In genomic region chr20:23141450-23142161, GRCh38 we compare ENCODE assay signal across 2 cellular contexts.
TF ChIP-seq lines count a peak whose summit lies in the region.

No MANE protein-coding gene starts in this region.

TF ChIP-seq in HCT116, 20 proteins besides CTCF, POLR2A, EP300 and RAD21:
- no peak for TF ChIP-seq ELF1 (IDR thresholded peaks at IDR 0.05; ENCODE audit: borderline replicate concordance, low read depth)
- TF ChIP-seq EZH2phosphoT487 (IDR thresholded peaks at IDR 0.05; ENCODE audit: borderline replicate concordance), result no peak
- TF ChIP-seq ZBTB33 (IDR thresholded peaks at IDR 0.05; ENCODE audit: extremely low read depth, insufficient replicate concordance, low read length), result no peak
- no peak for TF ChIP-seq ZNF274 (IDR thresholded peaks at IDR 0.05; ENCODE audit: low read depth, low read length)
- TF ChIP-seq SIN3A (IDR thresholded peaks at IDR 0.05; ENCODE audit: low read depth), result no peak
- peak; percentile 28 for TF ChIP-seq TCF7L2 (IDR thresholded peaks at IDR 0.05; ENCODE audit: borderline replicate concordance, extremely low read depth, insufficient read depth, insufficient read length)
- TF ChIP-seq CBX3 (IDR thresholded peaks at IDR 0.05; ENCODE audit: low read depth), result no peak

TF ChIP-seq in GM12878, 131 proteins besides CTCF, POLR2A, EP300 and RAD21:
- no peak for TF ChIP-seq MTA3 (IDR thresholded peaks at IDR 0.05; ENCODE audit: borderline replicate concordance, low read length)
- no peak for TF ChIP-seq PAX8 (IDR thresholded peaks at IDR 0.05)
- TF ChIP-seq NFIC (IDR thresholded peaks at IDR 0.05; ENCODE audit: low read depth, low read length), result no peak
- TF ChIP-seq RCOR1 (conservative IDR thresholded peaks at IDR 0.05; ENCODE audit: low read depth, low read length), result no peak
- TF ChIP-seq, protein P1, sequence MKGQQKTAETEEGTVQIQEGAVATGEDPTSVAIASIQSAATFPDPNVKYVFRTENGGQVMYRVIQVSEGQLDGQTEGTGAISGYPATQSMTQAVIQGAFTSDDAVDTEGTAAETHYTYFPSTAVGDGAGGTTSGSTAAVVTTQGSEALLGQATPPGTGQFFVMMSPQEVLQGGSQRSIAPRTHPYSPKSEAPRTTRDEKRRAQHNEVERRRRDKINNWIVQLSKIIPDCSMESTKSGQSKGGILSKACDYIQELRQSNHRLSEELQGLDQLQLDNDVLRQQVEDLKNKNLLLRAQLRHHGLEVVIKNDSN (IDR thresholded peaks at IDR 0.05; ENCODE audit: borderline replicate concordance, extremely low read length, insufficient read depth, low read depth, low read length), result no peak
- TF ChIP-seq, protein P2, sequence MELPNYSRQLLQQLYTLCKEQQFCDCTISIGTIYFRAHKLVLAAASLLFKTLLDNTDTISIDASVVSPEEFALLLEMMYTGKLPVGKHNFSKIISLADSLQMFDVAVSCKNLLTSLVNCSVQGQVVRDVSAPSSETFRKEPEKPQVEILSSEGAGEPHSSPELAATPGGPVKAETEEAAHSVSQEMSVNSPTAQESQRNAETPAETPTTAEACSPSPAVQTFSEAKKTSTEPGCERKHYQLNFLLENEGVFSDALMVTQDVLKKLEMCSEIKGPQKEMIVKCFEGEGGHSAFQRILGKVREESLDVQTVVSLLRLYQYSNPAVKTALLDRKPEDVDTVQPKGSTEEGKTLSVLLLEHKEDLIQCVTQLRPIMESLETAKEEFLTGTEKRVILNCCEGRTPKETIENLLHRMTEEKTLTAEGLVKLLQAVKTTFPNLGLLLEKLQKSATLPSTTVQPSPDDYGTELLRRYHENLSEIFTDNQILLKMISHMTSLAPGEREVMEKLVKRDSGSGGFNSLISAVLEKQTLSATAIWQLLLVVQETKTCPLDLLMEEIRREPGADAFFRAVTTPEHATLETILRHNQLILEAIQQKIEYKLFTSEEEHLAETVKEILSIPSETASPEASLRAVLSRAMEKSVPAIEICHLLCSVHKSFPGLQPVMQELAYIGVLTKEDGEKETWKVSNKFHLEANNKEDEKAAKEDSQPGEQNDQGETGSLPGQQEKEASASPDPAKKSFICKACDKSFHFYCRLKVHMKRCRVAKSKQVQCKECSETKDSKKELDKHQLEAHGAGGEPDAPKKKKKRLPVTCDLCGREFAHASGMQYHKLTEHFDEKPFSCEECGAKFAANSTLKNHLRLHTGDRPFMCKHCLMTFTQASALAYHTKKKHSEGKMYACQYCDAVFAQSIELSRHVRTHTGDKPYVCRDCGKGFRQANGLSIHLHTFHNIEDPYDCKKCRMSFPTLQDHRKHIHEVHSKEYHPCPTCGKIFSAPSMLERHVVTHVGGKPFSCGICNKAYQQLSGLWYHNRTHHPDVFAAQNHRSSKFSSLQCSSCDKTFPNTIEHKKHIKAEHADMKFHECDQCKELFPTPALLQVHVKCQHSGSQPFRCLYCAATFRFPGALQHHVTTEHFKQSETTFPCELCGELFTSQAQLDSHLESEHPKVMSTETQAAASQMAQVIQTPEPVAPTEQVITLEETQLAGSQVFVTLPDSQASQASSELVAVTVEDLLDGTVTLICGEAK (IDR thresholded peaks at IDR 0.05; ENCODE audit: borderline replicate concordance), result no peak
- no peak for TF ChIP-seq ZNF207 (IDR thresholded peaks at IDR 0.05; ENCODE audit: borderline replicate concordance)
- TF ChIP-seq ZNF687 (IDR thresholded peaks at IDR 0.05), result no peak
- TF ChIP-seq, protein P3, sequence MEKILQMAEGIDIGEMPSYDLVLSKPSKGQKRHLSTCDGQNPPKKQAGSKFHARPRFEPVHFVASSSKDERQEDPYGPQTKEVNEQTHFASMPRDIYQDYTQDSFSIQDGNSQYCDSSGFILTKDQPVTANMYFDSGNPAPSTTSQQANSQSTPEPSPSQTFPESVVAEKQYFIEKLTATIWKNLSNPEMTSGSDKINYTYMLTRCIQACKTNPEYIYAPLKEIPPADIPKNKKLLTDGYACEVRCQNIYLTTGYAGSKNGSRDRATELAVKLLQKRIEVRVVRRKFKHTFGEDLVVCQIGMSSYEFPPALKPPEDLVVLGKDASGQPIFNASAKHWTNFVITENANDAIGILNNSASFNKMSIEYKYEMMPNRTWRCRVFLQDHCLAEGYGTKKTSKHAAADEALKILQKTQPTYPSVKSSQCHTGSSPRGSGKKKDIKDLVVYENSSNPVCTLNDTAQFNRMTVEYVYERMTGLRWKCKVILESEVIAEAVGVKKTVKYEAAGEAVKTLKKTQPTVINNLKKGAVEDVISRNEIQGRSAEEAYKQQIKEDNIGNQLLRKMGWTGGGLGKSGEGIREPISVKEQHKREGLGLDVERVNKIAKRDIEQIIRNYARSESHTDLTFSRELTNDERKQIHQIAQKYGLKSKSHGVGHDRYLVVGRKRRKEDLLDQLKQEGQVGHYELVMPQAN (conservative IDR thresholded peaks at IDR 0.05), result no peak
- TF ChIP-seq CBX3 (IDR thresholded peaks at IDR 0.05; ENCODE audit: borderline replicate concordance, low read depth), result no peak
- TF ChIP-seq HDAC6 (IDR thresholded peaks at IDR 0.05; ENCODE audit: unreplicated experiment), result no peak
- no peak for TF ChIP-seq BRCA1 (IDR thresholded peaks at IDR 0.05; ENCODE audit: low read depth, low read length)
- no peak for TF ChIP-seq SPI1 (IDR thresholded peaks at IDR 0.05; ENCODE audit: borderline replicate concordance, insufficient read depth, low read depth, low read length)
- TF ChIP-seq, protein P4, sequence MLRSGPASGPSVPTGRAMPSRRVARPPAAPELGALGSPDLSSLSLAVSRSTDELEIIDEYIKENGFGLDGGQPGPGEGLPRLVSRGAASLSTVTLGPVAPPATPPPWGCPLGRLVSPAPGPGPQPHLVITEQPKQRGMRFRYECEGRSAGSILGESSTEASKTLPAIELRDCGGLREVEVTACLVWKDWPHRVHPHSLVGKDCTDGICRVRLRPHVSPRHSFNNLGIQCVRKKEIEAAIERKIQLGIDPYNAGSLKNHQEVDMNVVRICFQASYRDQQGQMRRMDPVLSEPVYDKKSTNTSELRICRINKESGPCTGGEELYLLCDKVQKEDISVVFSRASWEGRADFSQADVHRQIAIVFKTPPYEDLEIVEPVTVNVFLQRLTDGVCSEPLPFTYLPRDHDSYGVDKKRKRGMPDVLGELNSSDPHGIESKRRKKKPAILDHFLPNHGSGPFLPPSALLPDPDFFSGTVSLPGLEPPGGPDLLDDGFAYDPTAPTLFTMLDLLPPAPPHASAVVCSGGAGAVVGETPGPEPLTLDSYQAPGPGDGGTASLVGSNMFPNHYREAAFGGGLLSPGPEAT (IDR thresholded peaks at IDR 0.05; ENCODE audit: low read depth), result no peak
TF ChIP-seq in GM12878: peak in this region for 0.
